ENCODE assay signal across 7 cellular contexts in the genomic region with DNA sequence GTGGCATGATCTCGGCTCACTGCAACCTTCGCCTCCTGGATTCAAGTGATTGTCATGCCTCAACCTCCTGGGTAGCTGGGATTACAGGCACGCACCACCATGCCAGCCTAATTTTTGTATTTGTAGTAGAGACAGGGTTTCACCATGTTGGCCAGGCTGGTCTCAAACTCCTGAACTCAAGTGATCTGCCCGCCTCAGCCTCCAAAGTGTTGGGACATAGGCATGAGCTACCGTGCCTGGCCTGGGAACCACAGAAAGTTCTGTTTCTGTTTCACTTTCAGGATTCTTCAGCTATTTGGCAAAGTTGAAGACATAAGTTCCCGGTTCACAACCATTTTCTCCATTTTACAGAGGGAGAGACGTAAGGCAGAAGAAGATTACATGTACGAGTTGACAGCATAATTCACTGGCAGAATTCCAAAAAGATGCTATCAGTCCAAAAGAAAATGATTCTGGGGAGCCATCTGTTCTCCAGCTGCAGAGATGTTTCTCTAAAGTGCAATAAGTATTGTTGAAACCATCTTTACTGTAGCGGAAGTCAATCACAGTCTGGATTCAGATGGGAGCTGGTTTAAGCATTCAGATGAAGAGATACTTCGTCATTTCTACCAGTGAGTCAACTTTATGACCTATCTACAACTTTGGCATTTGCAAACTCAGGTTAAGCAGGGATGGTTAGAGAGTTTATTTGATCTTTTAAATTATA. TPM values are rescaled to one million over a fixed set of nuclear protein-coding genes. Genes with fewer than 3 reads are reported as not detected.
DNase-seq lines count a peak whose midpoint lies in the region; TF ChIP-seq lines count a peak whose summit lies in the region.

No MANE protein-coding gene starts in this region.

- TF ChIP-seq CTCF in GM20000 (IDR thresholded peaks at IDR 0.05; ENCODE audit: extremely low read depth, missing control alignments) = no peak
- TF ChIP-seq CTCF in fibroblast of pulmonary artery (IDR thresholded peaks at IDR 0.05; ENCODE audit: low read length, missing control alignments) = no peak

- peak overlapping the region; percentile 38 for H3K4me3 ChIP-seq in fibroblast of pulmonary artery (replicated peaks; ENCODE audit: low read depth, low read length)

- DNase-seq in GM20000 (ENCODE audit: low spot score) = peak; percentile 64
- DNase-seq in SK-N-DZ (ENCODE audit: low spot score) = peak; percentile 99
- DNase-seq in fibroblast of pulmonary artery (ENCODE audit: low read depth) = peak; percentile 73
- peak; percentile 5 for DNase-seq in stimulated activated CD8-positive, alpha-beta memory T cell treated with anti-CD3 and anti-CD28 coated beads, Interleukin-7, amount 100 ng/mL, for 24 hours (ENCODE audit: low read depth)
- DNase-seq in SKM-1 treated with dmso at 0.1 percent for 144 hours (lab: John Stamatoyannopoulos, UW; ENCODE audit: unreplicated experiment) = no peak
- no peak for DNase-seq in kidney glomerular epithelial cell (lab: John Stamatoyannopoulos, UW)
- no peak for DNase-seq in cortex of kidney (lab: John Stamatoyannopoulos, UW)

RNA-seq across cellular contexts. Expression of a gene that starts 8.1 kb away (rescaled TPM):
- 69.0 and 90.9 TPM in 2 replicates for polyA plus RNA-seq in SK-N-DZ (2014; cell fraction: cytosol; rRNA removed)
- 81.1 and 161 TPM in 2 replicates for polyA plus RNA-seq in SK-N-DZ (2014; cell fraction: nucleus; rRNA removed)

RNA-seq across cellular contexts. Expression of a gene that starts 39.6 kb away (rescaled TPM):
- polyA plus RNA-seq in SK-N-DZ (2014; cell fraction: cytosol; rRNA removed) = 272 and 289 TPM in 2 replicates
- 477 and 595 TPM in 2 replicates for polyA plus RNA-seq in SK-N-DZ (2014; cell fraction: nucleus; rRNA removed)

Comparison
In these comparisons a context has a peak if more than half of its experiments do, and no peak if none do; other contexts are left out.
1. DNase-seq: peak in GM20000 (single experiment), SK-N-DZ (single experiment), fibroblast of pulmonary artery (single experiment) and stimulated activated CD8-positive, alpha-beta memory T cell treated with anti-CD3 and anti-CD28 coated beads, Interleukin-7, amount 100 ng/mL, for 24 hours (single experiment); none in SKM-1 treated with dmso at 0.1 percent for 144 hours (single experiment), kidney glomerular epithelial cell (single experiment) and cortex of kidney (single experiment).